Comparison of ENCODE assay signal across 22 cellular contexts in the genomic region with DNA sequence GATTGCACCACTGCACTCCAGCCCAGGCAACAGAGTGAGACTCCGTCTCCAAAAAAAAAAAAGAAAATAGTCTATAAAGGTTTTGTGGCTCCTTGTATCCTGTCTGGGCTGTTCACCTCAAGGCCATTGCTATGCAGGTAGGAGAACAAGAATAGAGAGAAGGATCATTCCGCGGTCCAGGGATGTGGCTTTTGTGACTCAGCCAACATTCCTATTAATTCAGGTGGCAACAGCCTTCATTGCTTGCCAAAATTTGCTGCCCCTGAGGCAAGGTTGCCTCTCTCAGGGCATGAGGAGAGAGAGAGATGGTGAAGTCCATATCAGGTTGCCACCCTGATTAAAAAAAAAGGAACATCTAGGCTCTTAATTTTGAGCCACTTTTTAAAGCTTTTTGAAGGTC. TPM values are rescaled to one million over a fixed set of nuclear protein-coding genes. Genes with fewer than 3 reads are reported as not detected.
DNase-seq lines count a peak whose midpoint lies in the region; ATAC-seq, FAIRE-seq and TF ChIP-seq lines count a peak whose summit lies in the region.
"Had no signal": no experiment of that assay in that cellular context is flagged by ENCODE, and none has a peak within 500 bp of the region (broad histone marks: within the 10 kb centered on the region; RNA-seq: fewer than 3 reads in every experiment).

No MANE protein-coding gene starts in this region.

- H3K9ac ChIP-seq in K562 (ENCODE audit: insufficient read depth in 1 of 2, low read depth in 2 of 2, low read length in 2 of 2) = no peak overlapping the region
- H3K9ac ChIP-seq: SK-N-SH had no signal

- no peak overlapping the region for H3K4me3 Mint-ChIP-seq in activated naive CD8-positive, alpha-beta T cell treated with anti-CD3 and anti-CD28 coated beads, Interleukin-2, amount 50 U/mL, for 24 hours
- H3K4me3 Mint-ChIP-seq: CD14-positive monocyte, IgD-negative memory B cell had no signal

- H3K9me1 ChIP-seq in K562 (ENCODE audit: control insufficient read depth, insufficient read depth, low read length) = no peaks in the 10 kb centered on the region

- peaks cover 47% of the 10 kb centered on the region for H3K36me3 ChIP-seq in K562 (ENCODE audit: control insufficient read depth, insufficient read depth, low read length)

- peaks cover 36% of the 10 kb centered on the region for H3K79me2 ChIP-seq in K562 (ENCODE audit: control insufficient read depth, insufficient read depth, low read length)

- H3K36me3 Mint-ChIP-seq in activated naive CD8-positive, alpha-beta T cell treated with anti-CD3 and anti-CD28 coated beads, Interleukin-2, amount 50 U/mL, for 24 hours (ENCODE audit: low read depth) = peaks cover 87% of the 10 kb centered on the region

- H3K4me1 ChIP-seq in K562 (replicated peaks in 1 of 2; ENCODE audit: control insufficient read depth in 2 of 2, insufficient read depth in 2 of 2, low read length in 2 of 2) (no peaks in the 10 kb centered on the region; a peak in 1 of 5 replicates), foreskin keratinocyte (peaks cover 5% of the 10 kb centered on the region)
- H3K4me1 ChIP-seq: HAP-1 had no signal

- peak; percentile 90 for DNase-seq in M059J (ENCODE audit: low read depth)
- no peak for DNase-seq in K562 (ENCODE audit: extremely low read depth in 1 of 4, low spot score in 3 of 4)
- DNase-seq in foreskin keratinocyte = peak; percentile 91 to 97
- DNase-seq in epidermal melanocyte (ENCODE audit: insufficient read length, low spot score) = no peak
- no peak for DNase-seq in activated naive CD8-positive, alpha-beta T cell treated with anti-CD3 and anti-CD28 coated beads, Interleukin-2, amount 50 U/mL, for 24 hours
- DNase-seq: ACHN; DMS79 treated with DMSO at 0.1 percent for 48 hours; Kasumi-1; NCI-H1105; NCI-H2081; NCI-H510A; NCI-H748 treated with DMSO at 0.1 percent for 48 hours; NK-92 treated with Interleukin-12 subunit alpha and Interleukin-12 subunit beta, amount 100 ng/mL, for 24 hours; SHP77 treated with DMSO at 0.1 percent for 48 hours; SK-N-SH had no signal

- no peak for FAIRE-seq in K562 (lab: Jason Lieb, UNC)
- FAIRE-seq: RCC 7860 had no signal

- no peak for TF ChIP-seq EP300 in K562 (IDR thresholded peaks at IDR 0.05; ENCODE audit: low read length)

- no peak overlapping the region for H3K4me2 ChIP-seq in K562 (ENCODE audit: insufficient read depth, low read length)
- H3K4me2 ChIP-seq: SK-N-SH had no signal

- POLR2A ChIA-PET in K562 (lab: Yijun Ruan, JAX) = interaction anchor here (1.1 kb wide), 1 partner anchor 153 kb away, joined by 4 read pairs; no protein-coding TSS in a partner anchor

- TF ChIP-seq CTCF in K562 (IDR thresholded peaks at IDR 0.05 in 2 of 3, conservative IDR thresholded peaks at IDR 0.05 in 1 of 3; ENCODE audit: insufficient read depth in 2 of 3, low read depth in 1 of 3, low read length in 3 of 3) (no peak), foreskin keratinocyte (conservative IDR thresholded peaks at IDR 0.05) (no peak)

- peaks cover 3% of the 10 kb centered on the region for H3K4me1 Mint-ChIP-seq in activated naive CD8-positive, alpha-beta T cell treated with anti-CD3 and anti-CD28 coated beads, Interleukin-2, amount 50 U/mL, for 24 hours
- H3K4me1 Mint-ChIP-seq: CD14-positive monocyte had no signal

- in situ Hi-C loops in K562 (cut with MboI) = no loop called here

- H3K27me3 ChIP-seq in K562 (ENCODE audit: control insufficient read depth in 2 of 2, insufficient read depth in 2 of 2, low read length in 2 of 2) (no peaks in the 10 kb centered on the region), foreskin keratinocyte (no peaks in the 10 kb centered on the region)

- H2AFZ ChIP-seq in K562 (ENCODE audit: low read depth, low read length) = no peak overlapping the region

- no peak overlapping the region for H3K27ac Mint-ChIP-seq in activated naive CD8-positive, alpha-beta T cell treated with anti-CD3 and anti-CD28 coated beads, Interleukin-2, amount 50 U/mL, for 24 hours
- H3K27ac Mint-ChIP-seq: CD14-positive monocyte had no signal

- no peak overlapping the region for H3K27ac ChIP-seq in K562 (ENCODE audit: extremely low read depth, low read depth, low read length)
- no peak overlapping the region for H3K27ac ChIP-seq in foreskin keratinocyte
- H3K27ac ChIP-seq: HL-60 had no signal

- CTCF ChIA-PET in K562 (lab: Yijun Ruan, JAX; ENCODE audit: low intra/inter-chr PET ratio) = no interaction called here

- BruUV-seq in K562 (replicated peaks; lab: Mats Ljungman, UMichigan) = no TSS peak

- H3K27me3 Mint-ChIP-seq in activated naive CD8-positive, alpha-beta T cell treated with anti-CD3 and anti-CD28 coated beads, Interleukin-2, amount 50 U/mL, for 24 hours = no peaks in the 10 kb centered on the region
- H3K27me3 Mint-ChIP-seq: IgD-negative memory B cell had no signal

- H4K20me1 ChIP-seq in K562 (replicated peaks; ENCODE audit: control insufficient read depth, insufficient read depth, low read length) = no peaks in the 10 kb centered on the region

- TF ChIP-seq RAD21 in K562 (CRISPR knock-in tag; conservative IDR thresholded peaks at IDR 0.05 in 1 of 2, IDR thresholded peaks at IDR 0.05 in 1 of 2) = no peak

- peaks cover 43% of the 10 kb centered on the region for H3K9me3 ChIP-seq in K562 (replicated peaks; ENCODE audit: control insufficient read depth, insufficient read depth, low read depth, low read length)

- WGBS in K562 (ENCODE audit: insufficient coverage, low coverage, missing lambda C conversion rate) = 38% methylated on average over 3 of the region's 3 CpGs

- no peak overlapping the region for H3K4me3 ChIP-seq in K562
- H3K4me3 ChIP-seq: HAP-1 had no signal

- peaks cover 70% of the 10 kb centered on the region for H3K9me3 Mint-ChIP-seq in activated naive CD8-positive, alpha-beta T cell treated with anti-CD3 and anti-CD28 coated beads, Interleukin-2, amount 50 U/mL, for 24 hours

- intact Hi-C loops in K562 (cut with micrococcal nuclease) = no loop called here

- TF ChIP-seq POLR2A in K562 (conservative IDR thresholded peaks at IDR 0.05) = 0 out of 2 replicates have a peak, but pooled peaks have one; percentile 11

- ATAC-seq in K562 (no peak), foreskin keratinocyte (peak; percentile 77), HG03095 (IDR thresholded peaks at IDR 0.05; ENCODE audit: unreplicated experiment) (no peak), GM21367 (IDR thresholded peaks at IDR 0.05; ENCODE audit: unreplicated experiment) (no peak)
- no peak for ATAC-seq in activated naive CD8-positive, alpha-beta T cell treated with anti-CD3 and anti-CD28 coated beads, Interleukin-2, amount 50 U/mL, for 24 hours

RNA-seq across cellular contexts. Expression of a gene that starts 8.0 kb away (rescaled TPM):
- 7.0 and 13.1 TPM in 2 replicates for total RNA-seq in M059J (2014; rRNA removed; shearing (Covaris generic))
- total RNA-seq in K562 (2011; cell fraction: chromatin; rRNA removed; ENCODE audit: low replicate concordance) = 34.2 and 53.7 TPM in 2 replicates
- total RNA-seq in K562 (2011; cell fraction: nucleolus; rRNA removed) = 26.5 and 27.1 TPM in 2 replicates
- total RNA-seq in K562 (2011; cell fraction: nucleoplasm; rRNA removed) = 38.1 and 55.0 TPM in 2 replicates
- total RNA-seq in K562 (2014; rRNA removed) = 11.2 TPM in 2 replicates
- 13.3 and 14.1 TPM in 2 replicates for total RNA-seq in K562 (2014; rRNA removed; fragmentation: Illumina TruSeq; extraction: Trizol)
- total RNA-seq in K562 (2015; rRNA removed; fragmentation: Illumina TruSeq; extraction: Trizol) = 10.1 TPM in 2 replicates
- 8.1 and 10.8 TPM in 2 replicates for total RNA-seq in K562 (2021)
- 8.1 and 12.4 TPM in 2 replicates for polyA plus RNA-seq in K562 (2011; rRNA removed)
- 5.8 and 6.7 TPM in 2 replicates for polyA plus RNA-seq in K562 (2011; cell fraction: cytosol; rRNA removed)
- polyA plus RNA-seq in K562 (2011; cell fraction: nucleus; rRNA removed) = 5.4 and 7.4 TPM in 2 replicates
- polyA plus RNA-seq in K562 (2012) = 5.3 and 6.0 TPM in 2 replicates
- 8.9 and 10.5 TPM in 2 replicates for polyA plus RNA-seq in K562 (2014; fragmentation: Illumina TruSeq; extraction: Trizol)
- 1 to 10 TPM; 2.6 TPM for polyA plus RNA-seq in K562 (2014; fragmentation: Nextera tagmentation; extraction: Ambion mirVana)
- 9.6 and 10.2 TPM in 2 replicates for polyA plus RNA-seq in K562 (2014; rRNA removed)
- polyA minus RNA-seq in K562 (2011; rRNA and poly(A)+ RNA removed) = 18.5 and 18.8 TPM in 2 replicates
- 11.3 and 15.4 TPM in 2 replicates for polyA minus RNA-seq in K562 (2011; cell fraction: cytosol; rRNA and poly(A)+ RNA removed)
- 10.8 and 11.3 TPM in 2 replicates for polyA minus RNA-seq in K562 (2011; cell fraction: nucleus; rRNA and poly(A)+ RNA removed)
- total RNA-seq in foreskin keratinocyte = 10.3 and 11.6 TPM in 2 replicates
- polyA plus RNA-seq in foreskin keratinocyte = 1.8 and 2.2 TPM in 2 replicates

RNA-seq across cellular contexts. Expression of a gene that starts 19.3 kb away (rescaled TPM):
- not detected in 2 replicates for total RNA-seq in M059J (2014; rRNA removed; shearing (Covaris generic))
- 0.07 and 0.26 TPM in 2 replicates for total RNA-seq in K562 (2011; cell fraction: chromatin; rRNA removed; ENCODE audit: low replicate concordance)
- 0.13 and 0.17 TPM in 2 replicates for total RNA-seq in K562 (2011; cell fraction: nucleolus; rRNA removed)
- total RNA-seq in K562 (2011; cell fraction: nucleoplasm; rRNA removed) = 0.15 TPM in 1 of 2 replicates, not detected in the other
- total RNA-seq in K562 (2014; rRNA removed) (0.04 TPM in 1 of 2 replicates, not detected in the other), K562 (2014; rRNA removed; fragmentation: Illumina TruSeq; extraction: Trizol) (not detected in 2 replicates), K562 (2015; rRNA removed; fragmentation: Illumina TruSeq; extraction: Trizol) (not detected in 2 replicates), K562 (2021) (0.07 TPM in 2 replicates), foreskin keratinocyte (1.9 and 3.4 TPM in 2 replicates)
- polyA plus RNA-seq in K562 (2011; rRNA removed) (not detected in 2 replicates), K562 (2014; fragmentation: Illumina TruSeq; extraction: Trizol) (not detected in 2 replicates), K562 (2014; fragmentation: Nextera tagmentation; extraction: Ambion mirVana) (under 1 TPM; 0.06 to 0.11 TPM), K562 (2014; rRNA removed) (not detected in 2 replicates), foreskin keratinocyte (0.67 and 0.85 TPM in 2 replicates)
- not detected in 2 replicates for polyA plus RNA-seq in K562 (2011; cell fraction: cytosol; rRNA removed)
- not detected in 2 replicates for polyA plus RNA-seq in K562 (2011; cell fraction: nucleus; rRNA removed)
- 0.09 and 0.29 TPM in 2 replicates for polyA plus RNA-seq in K562 (2012)
- polyA minus RNA-seq in K562 (2011; rRNA and poly(A)+ RNA removed) = 0.06 TPM in 1 of 2 replicates, not detected in the other
- not detected in 2 replicates for polyA minus RNA-seq in K562 (2011; cell fraction: cytosol; rRNA and poly(A)+ RNA removed)
- not detected in 2 replicates for polyA minus RNA-seq in K562 (2011; cell fraction: nucleus; rRNA and poly(A)+ RNA removed)
- polyA plus RNA-seq: CD14-positive monocyte, SK-N-SH had no signal

RNA-seq across cellular contexts. Expression of a gene that starts 21.0 kb away (rescaled TPM):
- not detected in 2 replicates for total RNA-seq in M059J (2014; rRNA removed; shearing (Covaris generic))
- total RNA-seq in K562 (2011; cell fraction: chromatin; rRNA removed; ENCODE audit: low replicate concordance) = not detected in 2 replicates
- total RNA-seq in K562 (2011; cell fraction: nucleolus; rRNA removed) = not detected in 2 replicates
- total RNA-seq in K562 (2011; cell fraction: nucleoplasm; rRNA removed) = not detected in 2 replicates
- total RNA-seq in K562 (2014; rRNA removed) = not detected in 2 replicates
- not detected in 2 replicates for total RNA-seq in K562 (2014; rRNA removed; fragmentation: Illumina TruSeq; extraction: Trizol)
- total RNA-seq in K562 (2015; rRNA removed; fragmentation: Illumina TruSeq; extraction: Trizol) = not detected in 2 replicates
- not detected in 2 replicates for total RNA-seq in K562 (2021)
- polyA plus RNA-seq in K562 (2011; rRNA removed) = not detected in 2 replicates
- not detected in 2 replicates for polyA plus RNA-seq in K562 (2011; cell fraction: cytosol; rRNA removed)
- polyA plus RNA-seq in K562 (2011; cell fraction: nucleus; rRNA removed) = not detected in 2 replicates
- polyA plus RNA-seq in K562 (2012) = not detected in 2 replicates
- not detected in 2 replicates for polyA plus RNA-seq in K562 (2014; fragmentation: Illumina TruSeq; extraction: Trizol)
- not detected for polyA plus RNA-seq in K562 (2014; fragmentation: Nextera tagmentation; extraction: Ambion mirVana)
- not detected in 2 replicates for polyA plus RNA-seq in K562 (2014; rRNA removed)
- not detected in 2 replicates for polyA minus RNA-seq in K562 (2011; rRNA and poly(A)+ RNA removed)
- polyA minus RNA-seq in K562 (2011; cell fraction: cytosol; rRNA and poly(A)+ RNA removed) = not detected in 2 replicates
- polyA minus RNA-seq in K562 (2011; cell fraction: nucleus; rRNA and poly(A)+ RNA removed) = not detected in 2 replicates
- total RNA-seq in foreskin keratinocyte = 0.17 TPM in 1 of 2 replicates, not detected in the other
- 0.03 and 0.06 TPM in 2 replicates for polyA plus RNA-seq in foreskin keratinocyte
- polyA plus RNA-seq: CD14-positive monocyte, IgD-negative memory B cell, SK-N-SH had no signal

RNA-seq across cellular contexts. Expression of a gene that starts 37.7 kb away (rescaled TPM):
- total RNA-seq in M059J (2014; rRNA removed; shearing (Covaris generic)) = 1.9 and 5.4 TPM in 2 replicates
- 12.7 and 18.2 TPM in 2 replicates for total RNA-seq in K562 (2011; cell fraction: chromatin; rRNA removed; ENCODE audit: low replicate concordance)
- 10.4 and 10.8 TPM in 2 replicates for total RNA-seq in K562 (2011; cell fraction: nucleolus; rRNA removed)
- total RNA-seq in K562 (2011; cell fraction: nucleoplasm; rRNA removed) = 14.4 and 22.5 TPM in 2 replicates
- total RNA-seq in K562 (2014; rRNA removed) (1.6 and 2.0 TPM in 2 replicates), K562 (2014; rRNA removed; fragmentation: Illumina TruSeq; extraction: Trizol) (2.1 TPM in 2 replicates), K562 (2015; rRNA removed; fragmentation: Illumina TruSeq; extraction: Trizol) (0.90 and 1.4 TPM in 2 replicates), K562 (2021) (1.8 and 1.9 TPM in 2 replicates), foreskin keratinocyte (5.1 and 5.7 TPM in 2 replicates)
- polyA plus RNA-seq in K562 (2011; rRNA removed) (1.4 and 3.2 TPM in 2 replicates), K562 (2014; fragmentation: Illumina TruSeq; extraction: Trizol) (1.2 and 1.6 TPM in 2 replicates), K562 (2014; fragmentation: Nextera tagmentation; extraction: Ambion mirVana) (under 1 TPM; 0.20 to 0.78 TPM), K562 (2014; rRNA removed) (1.1 and 1.4 TPM in 2 replicates), foreskin keratinocyte (2.7 and 3.2 TPM in 2 replicates)
- 1.4 and 1.6 TPM in 2 replicates for polyA plus RNA-seq in K562 (2011; cell fraction: cytosol; rRNA removed)
- 3.9 and 9.2 TPM in 2 replicates for polyA plus RNA-seq in K562 (2011; cell fraction: nucleus; rRNA removed)
- 1.4 and 1.7 TPM in 2 replicates for polyA plus RNA-seq in K562 (2012)
- polyA minus RNA-seq in K562 (2011; rRNA and poly(A)+ RNA removed) = 3.6 and 6.7 TPM in 2 replicates
- polyA minus RNA-seq in K562 (2011; cell fraction: cytosol; rRNA and poly(A)+ RNA removed) = 0.91 and 2.2 TPM in 2 replicates
- 1.9 and 3.9 TPM in 2 replicates for polyA minus RNA-seq in K562 (2011; cell fraction: nucleus; rRNA and poly(A)+ RNA removed)
- polyA plus RNA-seq: SK-N-SH had no signal

RNA-seq across cellular contexts. Expression of a gene that starts 56.8 kb away (rescaled TPM):
- 12.2 and 13.1 TPM in 2 replicates for total RNA-seq in M059J (2014; rRNA removed; shearing (Covaris generic))
- 11.8 and 17.5 TPM in 2 replicates for total RNA-seq in K562 (2011; cell fraction: chromatin; rRNA removed; ENCODE audit: low replicate concordance)
- 11.2 and 12.1 TPM in 2 replicates for total RNA-seq in K562 (2011; cell fraction: nucleolus; rRNA removed)
- total RNA-seq in K562 (2011; cell fraction: nucleoplasm; rRNA removed) = 12.6 and 12.8 TPM in 2 replicates
- total RNA-seq in K562 (2014; rRNA removed) = 3.7 and 4.3 TPM in 2 replicates
- 6.3 and 6.6 TPM in 2 replicates for total RNA-seq in K562 (2014; rRNA removed; fragmentation: Illumina TruSeq; extraction: Trizol)
- total RNA-seq in K562 (2015; rRNA removed; fragmentation: Illumina TruSeq; extraction: Trizol) = 4.9 and 5.1 TPM in 2 replicates
- total RNA-seq in K562 (2021) = 4.1 and 4.2 TPM in 2 replicates
- polyA plus RNA-seq in K562 (2011; rRNA removed) = 8.5 and 11.6 TPM in 2 replicates
- polyA plus RNA-seq in K562 (2011; cell fraction: cytosol; rRNA removed) = 3.5 and 4.2 TPM in 2 replicates
- polyA plus RNA-seq in K562 (2011; cell fraction: nucleus; rRNA removed) = 16.0 and 19.0 TPM in 2 replicates
- polyA plus RNA-seq in K562 (2012) = 3.4 and 4.7 TPM in 2 replicates
- polyA plus RNA-seq in K562 (2014; fragmentation: Illumina TruSeq; extraction: Trizol) = 4.5 and 5.1 TPM in 2 replicates
- polyA plus RNA-seq in K562 (2014; fragmentation: Nextera tagmentation; extraction: Ambion mirVana) = 1 to 10 TPM; 1.3 to 1.7 TPM
- polyA plus RNA-seq in K562 (2014; rRNA removed) = 6.6 and 7.8 TPM in 2 replicates
- 8.1 and 10.1 TPM in 2 replicates for polyA minus RNA-seq in K562 (2011; rRNA and poly(A)+ RNA removed)
- polyA minus RNA-seq in K562 (2011; cell fraction: cytosol; rRNA and poly(A)+ RNA removed) = 3.0 and 4.7 TPM in 2 replicates
- polyA minus RNA-seq in K562 (2011; cell fraction: nucleus; rRNA and poly(A)+ RNA removed) = 12.7 and 14.9 TPM in 2 replicates
- 9.3 and 9.5 TPM in 2 replicates for total RNA-seq in foreskin keratinocyte
- 4.0 and 4.1 TPM in 2 replicates for polyA plus RNA-seq in foreskin keratinocyte

Comparison
In these comparisons a context has a peak if more than half of its experiments do, and no peak if none do; other contexts are left out.
1. DNase-seq: peak in M059J (single experiment) and foreskin keratinocyte (2 of 2); none in K562 (0 of 4), epidermal melanocyte (single experiment) and activated naive CD8-positive, alpha-beta T cell treated with anti-CD3 and anti-CD28 coated beads, Interleukin-2, amount 50 U/mL, for 24 hours (single experiment).